ENCODE assay signal across 7 cellular contexts in the genomic region with DNA sequence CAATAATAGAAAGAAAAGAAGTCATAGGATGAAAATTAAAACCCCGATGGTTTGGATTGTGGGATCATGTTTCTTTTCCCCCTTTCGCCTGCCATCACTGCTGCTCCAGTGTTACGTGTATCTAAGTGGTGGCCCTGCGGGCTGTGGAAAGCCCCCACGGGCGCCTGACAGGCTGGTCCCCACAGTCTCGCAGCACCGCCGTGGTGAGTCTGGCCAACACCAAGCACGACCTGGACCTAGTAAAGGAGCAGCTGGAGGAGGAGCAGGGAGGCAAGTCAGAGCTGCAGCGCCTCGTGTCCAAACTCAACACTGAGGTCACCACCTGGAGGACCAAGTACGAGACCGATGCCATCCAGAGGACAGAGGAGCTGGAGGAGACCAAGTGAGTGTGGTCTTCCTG. TPM values are rescaled to one million over a fixed set of nuclear protein-coding genes. Genes with fewer than 3 reads are reported as not detected.
"Had no signal": no experiment of that assay in that cellular context is flagged by ENCODE, and none has a peak within 500 bp of the region (broad histone marks: within the 10 kb centered on the region; RNA-seq: fewer than 3 reads in every experiment).

No MANE protein-coding gene starts in this region.

- ATAC-seq: GM23338 had no signal

- DNase-seq: H7, HCEC 1CT, KG1 had no signal

- FAIRE-seq: HTR-8/SVneo had no signal

- H3K4me2 ChIP-seq: GM23338 had no signal

- H3K4me3 ChIP-seq: GM23338 had no signal

- H2AFZ ChIP-seq: GM23338 had no signal

RNA-seq across cellular contexts. Expression of a gene that starts 19.5 kb away (rescaled TPM):
- total RNA-seq: GM23338, H7, HT-29 had no signal
- polyA plus RNA-seq: GM23338, IgD-negative memory B cell had no signal
